In the genomic region with DNA sequence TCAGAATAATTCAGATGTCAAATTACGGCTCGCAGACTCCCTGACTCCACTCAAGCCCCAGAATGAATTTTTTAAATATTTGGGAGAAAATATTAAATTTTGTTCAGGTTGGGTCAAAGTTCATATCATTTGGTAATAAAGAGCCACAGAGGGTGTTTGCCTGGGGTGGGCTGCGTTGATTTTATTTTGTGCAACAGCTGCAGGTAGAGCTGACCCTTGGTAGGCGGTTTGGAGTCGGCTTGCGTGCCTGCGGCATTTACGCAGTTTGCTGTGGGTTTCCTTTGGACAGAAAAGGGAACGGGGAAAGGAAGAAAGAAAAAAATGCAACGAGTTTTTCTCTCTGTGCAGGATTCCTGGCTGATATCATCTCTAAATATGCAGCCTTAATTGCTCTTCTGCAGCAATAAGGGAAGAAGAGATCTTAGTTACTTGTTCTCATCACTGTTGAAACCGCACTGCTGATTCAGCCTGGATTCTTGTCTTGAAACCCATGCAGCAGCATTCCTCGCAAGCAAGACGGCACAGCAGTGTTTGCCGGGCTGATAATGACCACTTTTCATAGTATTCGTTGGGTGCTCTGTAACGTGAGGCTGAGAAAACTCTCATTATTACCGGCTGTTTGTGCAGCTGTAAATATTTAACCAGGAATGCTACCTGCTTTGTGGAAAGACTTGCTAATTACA, we compare ENCODE assay signal across 10 cellular contexts.
A peak's percentile ranks its signal among the peaks of the same experiment; 100 is the strongest.
DNase-seq lines count a peak whose midpoint lies in the region; ATAC-seq and TF ChIP-seq lines count a peak whose summit lies in the region.
"Had no signal": no experiment of that assay in that cellular context is flagged by ENCODE, and none has a peak within 500 bp of the region (broad histone marks: within the 10 kb centered on the region; RNA-seq: fewer than 3 reads in every experiment).

No MANE protein-coding gene starts in this region.

- no peak overlapping the region for H3K4me3 Mint-ChIP-seq in effector memory CD8-positive, alpha-beta T cell
- H3K4me3 Mint-ChIP-seq: activated CD8-positive, alpha-beta T cell treated with anti-CD3 and anti-CD28 coated beads for 36 hours had no signal

- H3K9ac ChIP-seq in liver (ENCODE audit: low read depth in 1 of 2, low read length in 2 of 2), result no peak overlapping the region

- peaks cover 5 to 46% (median 34%) of the 10 kb centered on the region in 4 donors for H3K4me1 ChIP-seq in liver (ENCODE audit: control insufficient read depth in 4 of 4, insufficient read depth in 4 of 4, low read length in 3 of 4)
- no peaks in the 10 kb centered on the region for H3K4me1 ChIP-seq in effector memory CD4-positive, alpha-beta T cell (ENCODE audit: control insufficient read depth, insufficient read depth, low read length, poor library complexity, severe bottlenecking)

- H3K36me3 ChIP-seq in liver (ENCODE audit: control insufficient read depth in 4 of 4, insufficient read depth in 3 of 4, low read depth in 1 of 4, low read length in 3 of 4), result no peaks in the 10 kb centered on the region
- no peaks in the 10 kb centered on the region for H3K36me3 ChIP-seq in effector memory CD4-positive, alpha-beta T cell (ENCODE audit: control insufficient read depth, insufficient read depth, low read length)

- H3K27me3 ChIP-seq in liver (ENCODE audit: control insufficient read depth in 4 of 4, insufficient read depth in 4 of 4, low read length in 3 of 4), result no peaks in the 10 kb centered on the region
- no peaks in the 10 kb centered on the region for H3K27me3 ChIP-seq in effector memory CD4-positive, alpha-beta T cell (replicated peaks; ENCODE audit: control insufficient read depth, insufficient read depth, low read length, poor library complexity, severe bottlenecking)

- H3K9me3 Mint-ChIP-seq in effector memory CD8-positive, alpha-beta T cell, result peaks cover 0 to 8% of the 10 kb centered on the region in 2 donors
- H3K9me3 Mint-ChIP-seq: activated CD8-positive, alpha-beta T cell treated with anti-CD3 and anti-CD28 coated beads for 36 hours had no signal

- peak; percentile 48 for DNase-seq in COLO668 (lab: John Stamatoyannopoulos, UW; ENCODE audit: unreplicated experiment)
- DNase-seq in NCI-H1092 treated with DMSO at 0.1 percent for 48 hours (lab: John Stamatoyannopoulos, UW), result peak; percentile 78
- peak; percentile 94 for DNase-seq in amniotic epithelial cell (ENCODE audit: low read depth)
- DNase-seq in effector memory CD8-positive, alpha-beta T cell, result no peak
- no peak for DNase-seq in activated CD4-positive, alpha-beta T cell treated with anti-CD3 and anti-CD28 coated beads for 48 hours
- no peak for DNase-seq in effector memory CD4-positive, alpha-beta T cell
- DNase-seq: activated CD8-positive, alpha-beta T cell treated with anti-CD3 and anti-CD28 coated beads for 36 hours; stimulated activated naive CD4-positive, alpha-beta T cell treated with Interleukin-2 at 50 U/mL for 16 hours had no signal

- no peak for ATAC-seq in effector memory CD8-positive, alpha-beta T cell (replicated peaks)
- no peak for ATAC-seq in GM18907 (IDR thresholded peaks at IDR 0.05; ENCODE audit: unreplicated experiment)
- ATAC-seq: activated CD8-positive, alpha-beta T cell treated with anti-CD3 and anti-CD28 coated beads for 36 hours had no signal

- no peak overlapping the region for H3K27ac Mint-ChIP-seq in effector memory CD8-positive, alpha-beta T cell
- H3K27ac Mint-ChIP-seq: activated CD8-positive, alpha-beta T cell treated with anti-CD3 and anti-CD28 coated beads for 36 hours had no signal

- no peaks in the 10 kb centered on the region for H3K4me1 Mint-ChIP-seq in effector memory CD8-positive, alpha-beta T cell (ENCODE audit: low read depth in 2 of 2)

- peaks cover 6 to 19% of the 10 kb centered on the region in 2 donors for H3K27me3 Mint-ChIP-seq in effector memory CD8-positive, alpha-beta T cell

- H3K9me3 ChIP-seq in liver (ENCODE audit: control insufficient read depth in 4 of 4, low read length in 3 of 4), result no peaks in the 10 kb centered on the region
- H3K9me3 ChIP-seq in effector memory CD4-positive, alpha-beta T cell (ENCODE audit: control insufficient read depth, low read length), result no peaks in the 10 kb centered on the region

- no peaks in the 10 kb centered on the region for H3K36me3 Mint-ChIP-seq in effector memory CD8-positive, alpha-beta T cell (ENCODE audit: insufficient read depth)

- no peak for TF ChIP-seq CTCF in liver (IDR thresholded peaks at IDR 0.05; ENCODE audit: low read depth, low read length, missing input control)

- H3K4me3 ChIP-seq in liver (ENCODE audit: low read depth in 1 of 3, low read length in 3 of 3), result peak overlapping the region in 2 of 3 donors; percentile 5 to 6
- no peak overlapping the region for H3K4me3 ChIP-seq in effector memory CD4-positive, alpha-beta T cell (ENCODE audit: insufficient read depth, low read depth, low read length, poor library complexity, severe bottlenecking)

- TF ChIP-seq RAD21 in liver (IDR thresholded peaks at IDR 0.05), result peak in 1 of 2 donors; percentile 5

- 25% methylated on average over 17 of the region's 17 CpGs for WGBS in liver

- no peak overlapping the region for H3K27ac ChIP-seq in liver (ENCODE audit: low read depth in 1 of 2, low read length in 2 of 2)
- no peak overlapping the region for H3K27ac ChIP-seq in effector memory CD4-positive, alpha-beta T cell (ENCODE audit: insufficient read depth, low read length, poor library complexity, severe bottlenecking)

TF ChIP-seq in liver, 16 proteins besides CTCF, POLR2A, EP300 and RAD21:
- TF ChIP-seq HNF4A (conservative IDR thresholded peaks at IDR 0.05) (no peak), YY1 (IDR thresholded peaks at IDR 0.05) (peak; percentile 20)
TF ChIP-seq in liver: peak in this region for 1.

Comparison
In these comparisons a context has a peak if more than half of its experiments do, and no peak if none do; other contexts are left out.
1. DNase-seq: peak in COLO668 (single experiment), NCI-H1092 treated with DMSO at 0.1 percent for 48 hours (single experiment) and amniotic epithelial cell (single experiment); none in effector memory CD8-positive, alpha-beta T cell (0 of 3), activated CD4-positive, alpha-beta T cell treated with anti-CD3 and anti-CD28 coated beads for 48 hours (single experiment) and effector memory CD4-positive, alpha-beta T cell (0 of 3).